Comparison of ENCODE assay signal across 9 cellular contexts in the genomic region with DNA sequence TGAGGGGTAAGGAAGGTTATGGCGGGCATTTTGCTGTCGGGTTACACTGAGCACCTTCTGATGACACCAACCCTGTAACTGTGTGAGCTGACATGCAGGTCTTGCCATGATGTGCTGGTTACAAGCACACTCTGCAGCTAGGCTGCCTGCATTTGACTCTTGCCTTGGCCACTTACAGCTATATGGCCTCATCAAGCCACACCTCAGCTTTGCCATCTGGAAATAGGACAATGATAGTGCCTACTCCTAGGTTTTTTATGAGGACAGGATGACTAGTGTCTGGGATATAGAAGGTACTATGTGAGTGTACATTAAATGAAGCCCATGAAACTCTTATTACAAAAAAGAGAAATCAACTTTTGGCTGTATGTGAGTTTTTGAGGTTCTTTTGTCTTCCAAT.
"Had no signal": no experiment of that assay in that cellular context is flagged by ENCODE, and none has a peak within 500 bp of the region (broad histone marks: within the 10 kb centered on the region; RNA-seq: fewer than 3 reads in every experiment).

No MANE protein-coding gene starts in this region.

- H3K27ac ChIP-seq: HL-60 had no signal

- H3K4me2 ChIP-seq: GM23338 had no signal

- ATAC-seq: GM23338, HCT116, HepG2 had no signal

- H3K9me3 ChIP-seq: HAP-1 had no signal

- DNase-seq: HFFc6, KBM-7 had no signal

- FAIRE-seq: H1, H54, HepG2 had no signal

- H3K4me3 ChIP-seq: GM23338, HAP-1 had no signal

- H3K36me3 ChIP-seq: HAP-1 had no signal

- H2AFZ ChIP-seq: GM23338 had no signal
